18 cellular contexts compared by ENCODE assay signal in genomic region chr10:29039659-29040309, GRCh38.
DNase-seq lines count a peak whose midpoint lies in the region; ATAC-seq, FAIRE-seq and TF ChIP-seq lines count a peak whose summit lies in the region.
"Had no signal": no experiment of that assay in that cellular context is flagged by ENCODE, and none has a peak within 500 bp of the region (broad histone marks: within the 10 kb centered on the region; RNA-seq: fewer than 3 reads in every experiment).

No MANE protein-coding gene starts in this region.

- TF ChIP-seq CTCF in MCF 10A (IDR thresholded peaks at IDR 0.05; ENCODE audit: unreplicated experiment) (no peak), breast epithelium (IDR thresholded peaks at IDR 0.05) (no peak), body of pancreas (IDR thresholded peaks at IDR 0.05) (no peak), kidney (IDR thresholded peaks at IDR 0.05; ENCODE audit: borderline replicate concordance, extremely low read depth, insufficient read depth) (no peak)

- POLR2A ChIA-PET in MCF 10A (lab: Yijun Ruan, JAX) = interaction anchor here (1.0 kb wide), 1 partner anchor 11 kb away, joined by 3 read pairs; no protein-coding TSS in a partner anchor

- FAIRE-seq in kidney (lab: Jason Lieb, UNC) = no peak
- FAIRE-seq: GM18507, H1 had no signal

- no peaks in the 10 kb centered on the region for H3K36me3 ChIP-seq in breast epithelium
- no peaks in the 10 kb centered on the region for H3K36me3 ChIP-seq in body of pancreas (replicated peaks in 1 of 2; ENCODE audit: insufficient read depth in 1 of 2, low read depth in 2 of 2)
- H3K36me3 ChIP-seq in kidney (ENCODE audit: control insufficient read depth in 1 of 2, insufficient read depth in 2 of 2, low read length in 2 of 2) = no peaks in the 10 kb centered on the region
- H3K36me3 ChIP-seq: cardiac muscle cell, Peyer's patch had no signal

- H3K4me3 ChIP-seq in breast epithelium = no peak overlapping the region
- no peak overlapping the region for H3K4me3 ChIP-seq in body of pancreas
- no peak overlapping the region for H3K4me3 ChIP-seq in kidney (ENCODE audit: low read length in 2 of 2)
- H3K4me3 ChIP-seq: cardiac muscle cell, Peyer's patch, skin epidermis had no signal

- H3K27me3 ChIP-seq in breast epithelium (no peaks in the 10 kb centered on the region), body of pancreas (no peaks in the 10 kb centered on the region)
- H3K27me3 ChIP-seq: cardiac muscle cell, Peyer's patch had no signal

- no peak for TF ChIP-seq POLR2A in breast epithelium (IDR thresholded peaks at IDR 0.05)
- TF ChIP-seq POLR2A in body of pancreas (IDR thresholded peaks at IDR 0.05) = no peak

- peaks cover 8% of the 10 kb centered on the region for H3K4me1 Mint-ChIP-seq in MCF 10A (ENCODE audit: insufficient read depth, unreplicated experiment)
- H3K4me1 Mint-ChIP-seq in stimulated activated memory B cell treated with anti-CD40 and anti-IgM and Interleukin-4, amounts not matched to agents 10 μg/mL and 1 μg/mL and 100 μg/mL, for 72 hours = no peaks in the 10 kb centered on the region

- H3K4me1 ChIP-seq in breast epithelium = no peaks in the 10 kb centered on the region
- no peaks in the 10 kb centered on the region for H3K4me1 ChIP-seq in body of pancreas
- peaks cover 0 to 2% of the 10 kb centered on the region in 2 donors for H3K4me1 ChIP-seq in kidney (ENCODE audit: control insufficient read depth in 1 of 2, insufficient read depth in 1 of 2, low read depth in 1 of 2, low read length in 2 of 2)
- H3K4me1 ChIP-seq: Peyer's patch had no signal

- 37 to 49% methylated on average over 3 of the region's 3 CpGs for WGBS in body of pancreas, 2 donors

- H3K27ac ChIP-seq in breast epithelium = no peak overlapping the region
- no peak overlapping the region for H3K27ac ChIP-seq in body of pancreas
- no peak overlapping the region for H3K27ac ChIP-seq in kidney (ENCODE audit: low read depth in 2 of 2, low read length in 2 of 2)
- H3K27ac ChIP-seq: 22Rv1, cardiac muscle cell, Peyer's patch, skin epidermis had no signal

- H3K36me3 Mint-ChIP-seq in MCF 10A (ENCODE audit: insufficient read depth, unreplicated experiment) = no peaks in the 10 kb centered on the region
- no peaks in the 10 kb centered on the region for H3K36me3 Mint-ChIP-seq in stimulated activated memory B cell treated with anti-CD40 and anti-IgM and Interleukin-4, amounts not matched to agents 10 μg/mL and 1 μg/mL and 100 μg/mL, for 72 hours

- H3K9me3 ChIP-seq in breast epithelium (no peaks in the 10 kb centered on the region), body of pancreas (no peaks in the 10 kb centered on the region), kidney (ENCODE audit: control insufficient read depth in 1 of 2, low read length in 2 of 2) (no peaks in the 10 kb centered on the region)
- H3K9me3 ChIP-seq: Peyer's patch had no signal

- no TSS peak for BruUV-seq in MCF 10A (replicated peaks; lab: Mats Ljungman, UMichigan)

- ATAC-seq in body of pancreas = peak; percentile 27
- ATAC-seq in stimulated activated memory B cell treated with anti-CD40 and anti-IgM and Interleukin-4, amounts not matched to agents 10 μg/mL and 1 μg/mL and 100 μg/mL, for 72 hours = no peak
- ATAC-seq in stimulated activated naive CD8-positive, alpha-beta T cell treated with anti-CD3 and anti-CD28 coated beads, Interleukin-15, Interleukin-2, amounts not matched to agents 100 U/mL and 50 U/mL, for 24 hours = no peak

- H3K27ac Mint-ChIP-seq in MCF 10A (ENCODE audit: low read depth, unreplicated experiment) = no peak overlapping the region
- H3K27ac Mint-ChIP-seq in stimulated activated memory B cell treated with anti-CD40 and anti-IgM and Interleukin-4, amounts not matched to agents 10 μg/mL and 1 μg/mL and 100 μg/mL, for 72 hours = no peak overlapping the region
- H3K27ac Mint-ChIP-seq: naive B cell had no signal

- intact Hi-C loops in MCF 10A (cut with micrococcal nuclease) (no loop called here), breast epithelium (cut with DNase I; ENCODE audit: low total_unique reads) (no loop called here), body of pancreas (cut with DNase I) (no loop called here), kidney (cut with DNase I) (no loop called here)

- CTCF ChIA-PET in MCF 10A (lab: Yijun Ruan, JAX) = interaction anchor here (0.6 kb wide), 1 partner anchor 743 kb away, joined by 3 read pairs; no protein-coding TSS in a partner anchor

- DNase-seq in MCF 10A (ENCODE audit: unreplicated experiment) (peak; percentile 59), breast epithelium (ENCODE audit: low spot score in 2 of 2) (no peak), body of pancreas (peak in 1 of 4 donors; percentile 6), kidney (peak; percentile 65), T-helper 2 cell (no peak)
- no peak for DNase-seq in stimulated activated CD4-positive, alpha-beta T cell treated with anti-CD3 and anti-CD28 coated beads, Interleukin-1b, Interleukin-23, amount 100 ng/mL, for 48 hours
- no peak for DNase-seq in stimulated activated naive CD8-positive, alpha-beta T cell treated with anti-CD3 and anti-CD28 coated beads, Interleukin-15, Interleukin-2, amounts not matched to agents 100 U/mL and 50 U/mL, for 24 hours
- DNase-seq: activated effector memory CD4-positive, alpha-beta T cell treated with anti-CD3 and anti-CD28 coated beads, Interleukin-2, amount 50 U/mL, for 16 hours; naive B cell; NCI-H1092; NCI-H446 treated with DMSO at 0.1 percent for 48 hours; Peyer's patch had no signal

- H3K27me3 Mint-ChIP-seq in MCF 10A (ENCODE audit: insufficient read depth, unreplicated experiment) = no peaks in the 10 kb centered on the region
- no peaks in the 10 kb centered on the region for H3K27me3 Mint-ChIP-seq in stimulated activated memory B cell treated with anti-CD40 and anti-IgM and Interleukin-4, amounts not matched to agents 10 μg/mL and 1 μg/mL and 100 μg/mL, for 72 hours
- H3K27me3 Mint-ChIP-seq: naive B cell had no signal

- peaks cover 11% of the 10 kb centered on the region for H3K9me3 Mint-ChIP-seq in MCF 10A (ENCODE audit: unreplicated experiment)
- peaks cover 7% of the 10 kb centered on the region for H3K9me3 Mint-ChIP-seq in stimulated activated memory B cell treated with anti-CD40 and anti-IgM and Interleukin-4, amounts not matched to agents 10 μg/mL and 1 μg/mL and 100 μg/mL, for 72 hours

- no peak overlapping the region for H3K9ac ChIP-seq in kidney (ENCODE audit: low read length in 2 of 2)

- no peak overlapping the region for H3K4me3 Mint-ChIP-seq in MCF 10A (ENCODE audit: unreplicated experiment)
- no peak overlapping the region for H3K4me3 Mint-ChIP-seq in stimulated activated memory B cell treated with anti-CD40 and anti-IgM and Interleukin-4, amounts not matched to agents 10 μg/mL and 1 μg/mL and 100 μg/mL, for 72 hours
- H3K4me3 Mint-ChIP-seq: naive B cell had no signal

Comparison
In these comparisons a context has a peak if more than half of its experiments do, and no peak if none do; other contexts are left out.
1. DNase-seq: peak in MCF 10A (single experiment) and kidney (single experiment); none in breast epithelium (0 of 2), stimulated activated CD4-positive, alpha-beta T cell treated with anti-CD3 and anti-CD28 coated beads, Interleukin-1b, Interleukin-23, amount 100 ng/mL, for 48 hours (single experiment), stimulated activated naive CD8-positive, alpha-beta T cell treated with anti-CD3 and anti-CD28 coated beads, Interleukin-15, Interleukin-2, amounts not matched to agents 100 U/mL and 50 U/mL, for 24 hours (single experiment) and T-helper 2 cell (0 of 5).